Comparison of ENCODE assay signal across 33 cellular contexts in genomic region chr6:23045280-23045679, GRCh38.
"Had no signal": no experiment of that assay in that cellular context is flagged by ENCODE, and none has a peak within 500 bp of the region (broad histone marks: within the 10 kb centered on the region; RNA-seq: fewer than 3 reads in every experiment).

No MANE protein-coding gene starts in this region.

- H3K27me3 ChIP-seq: adrenal gland, ascending aorta, body of pancreas, brain microvascular endothelial cell, breast epithelium, cardiac muscle cell had no signal

- FAIRE-seq: astrocyte, bronchial epithelial cell had no signal

- H3K4me3 ChIP-seq: adrenal gland, ascending aorta, body of pancreas, breast epithelium, cardiac muscle cell had no signal

- H3K36me3 ChIP-seq: adrenal gland, ascending aorta, brain microvascular endothelial cell, breast epithelium, cardiac muscle cell had no signal

- DNase-seq: activated effector memory CD4-positive, alpha-beta T cell treated with anti-CD3 and anti-CD28 coated beads, Interleukin-2, amount 50 U/mL, for 16 hours; activated effector memory CD4-positive, alpha-beta T cell treated with Interleukin-2 at 50 U/mL for 16 hours; activated gamma-delta T cell; activated gamma-delta T cell treated with Interleukin-2 at 50 U/mL for 16 hours; activated naive CD4-positive, alpha-beta T cell; activated naive CD4-positive, alpha-beta T cell treated with anti-CD3 and anti-CD28 coated beads for 36 hours; activated naive CD4-positive, alpha-beta T cell treated with anti-CD3 and anti-CD28 coated beads, Interleukin-2, amount 10 ng/mL, durations not matched to agents 7 days and 5 days; activated naive CD4-positive, alpha-beta T cell treated with anti-CD3 and anti-CD28 coated beads, Interleukin-2, amount 50 U/mL, for 16 hours; activated naive CD4-positive, alpha-beta T cell treated with Interleukin-2 at 50 U/mL for 16 hours; activated naive CD8-positive, alpha-beta T cell treated with anti-CD3 and anti-CD28 coated beads for 36 hours; activated naive CD8-positive, alpha-beta T cell treated with anti-CD3 and anti-CD28 coated beads, Interleukin-2, amount 10 ng/mL, durations not matched to agents 7 days and 5 days; activated naive CD8-positive, alpha-beta T cell treated with anti-CD3 and anti-CD28 coated beads, Interleukin-2, amount 50 U/mL, for 24 hours; activated T-cell treated with anti-CD3 and anti-CD28 coated beads, Interleukin-2, amount 50 U/mL, for 24 hours; activated T-cell treated with anti-CD3 and anti-CD28 coated beads, Interleukin-2, amount 50 U/mL, for 4 hours; activated T-cell treated with anti-CD3 and anti-CD28 coated beads, Interleukin-2, amount 50 U/mL, for 48 hours; activated T-cell treated with anti-CD3 and anti-CD28 coated beads, Interleukin-2, amount 50 U/mL, for 72 hours; adrenal gland; amniotic stem cell; amygdala; anterior cingulate cortex; aorta; body of pancreas; brain microvascular endothelial cell; caudate nucleus; central memory CD4-positive, alpha-beta T cell; cerebellar nuclear complex had no signal

- ATAC-seq: activated naive CD4-positive, alpha-beta T cell treated with anti-CD3 and anti-CD28 coated beads, Interleukin-2, amount 50 U/mL, for 72 hours; activated naive CD8-positive, alpha-beta T cell treated with anti-CD3 and anti-CD28 coated beads, Interleukin-2, amount 50 U/mL, for 24 hours; activated T-cell treated with anti-CD3 and anti-CD28 coated beads, Interleukin-2, amount 50 U/mL, for 4 hours; activated T-cell treated with anti-CD3 and anti-CD28 coated beads, Interleukin-2, amount 50 U/mL, for 72 hours; activated T-helper 17 cell treated with anti-CD3 and anti-CD28 coated beads, Interleukin-2, amount 50 U/mL, for 72 hours; body of pancreas had no signal

- H3K4me1 ChIP-seq: adrenal gland, ascending aorta, body of pancreas, breast epithelium had no signal

- H3K9me3 ChIP-seq: adrenal gland, ascending aorta, body of pancreas had no signal

- H3K27ac ChIP-seq: adrenal gland, ascending aorta, body of pancreas, brain microvascular endothelial cell, breast epithelium, cardiac muscle cell had no signal
